ENCODE assay signal across 1 cellular context in the genomic region with DNA sequence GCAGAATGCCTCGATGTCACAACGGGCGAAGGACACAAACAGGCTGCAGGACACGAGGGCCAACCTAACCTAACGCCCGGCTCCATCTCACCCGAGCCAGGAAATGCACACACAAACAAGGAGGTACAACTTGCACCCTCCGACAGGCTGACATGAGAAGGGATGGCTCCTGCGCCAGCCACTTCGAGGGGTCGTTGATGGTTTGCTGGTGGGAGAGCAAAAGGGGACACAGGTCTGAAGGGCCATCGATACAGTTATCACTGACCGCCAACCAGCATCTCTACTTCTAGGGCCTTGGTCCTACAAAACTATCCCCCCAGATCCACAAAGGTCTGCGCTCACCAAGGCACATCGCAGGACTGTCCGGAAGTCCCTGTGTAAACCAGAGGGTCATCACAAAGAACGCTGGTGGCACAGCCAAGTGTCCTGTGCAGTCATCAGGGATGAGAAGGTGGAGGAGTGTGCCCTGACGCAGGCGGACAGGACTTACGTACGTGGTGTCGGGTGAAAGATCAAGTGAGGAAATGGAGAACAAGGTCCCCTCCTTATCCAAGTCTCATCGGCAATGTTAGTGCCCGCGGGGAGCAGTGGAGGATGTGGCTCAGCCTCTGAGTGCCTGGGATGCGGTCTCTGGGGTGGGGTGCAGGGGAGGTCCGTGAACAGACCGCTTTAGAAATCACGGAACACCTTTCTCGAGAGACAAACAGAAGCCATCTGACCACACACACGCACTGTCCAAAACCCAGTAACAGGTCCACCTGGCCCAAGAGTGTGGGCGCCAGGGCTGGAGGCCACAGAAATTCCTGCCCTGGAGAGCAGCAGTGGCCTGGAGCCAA.
TF ChIP-seq lines count a peak whose summit lies in the region.

No MANE protein-coding gene starts in this region.

TF ChIP-seq in HepG2, 621 proteins besides CTCF, POLR2A, EP300 and RAD21:
- TF ChIP-seq GPN1 (CRISPR knock-in tag; IDR thresholded peaks at IDR 0.05; ENCODE audit: borderline replicate concordance): no peak
- TF ChIP-seq HNRNPLL (IDR thresholded peaks at IDR 0.05; ENCODE audit: low read depth, low read length, poor library complexity, severe bottlenecking): peak; percentile 21
